Comparison of ENCODE assay signal across 13 cellular contexts in the genomic region with DNA sequence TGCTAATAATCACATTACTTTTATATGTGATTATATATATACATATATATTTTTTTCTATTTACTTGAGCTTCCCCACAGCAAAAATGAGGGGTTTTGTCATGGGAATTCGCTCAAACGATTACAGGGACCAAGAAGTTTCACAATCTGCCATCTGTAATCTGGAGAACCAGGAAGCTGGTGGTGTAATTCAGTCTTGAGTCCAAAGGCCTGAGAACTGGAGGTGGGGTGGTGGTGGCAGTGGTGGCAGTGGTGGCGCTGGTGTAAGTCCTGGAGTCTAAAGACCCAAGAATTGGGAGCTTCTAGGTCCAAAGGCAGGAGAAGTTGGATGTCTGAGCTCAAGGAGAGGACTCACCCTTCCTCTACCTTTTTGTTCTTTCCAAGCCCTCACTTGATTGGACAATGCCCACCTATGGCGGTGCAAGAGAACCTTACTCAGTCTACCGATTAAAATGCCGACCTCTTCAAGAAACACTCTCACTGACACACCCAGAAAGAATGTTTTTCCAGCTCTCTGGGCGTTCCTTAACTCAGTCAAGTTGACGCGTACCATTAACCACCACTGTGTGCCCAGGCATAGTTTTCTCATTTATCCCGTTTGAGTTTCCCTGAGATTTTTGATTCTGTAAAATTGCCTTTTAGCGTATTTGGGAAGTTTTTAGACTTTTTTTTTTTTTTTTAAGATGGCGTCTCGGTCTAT. TPM values are rescaled to one million over a fixed set of nuclear protein-coding genes. Genes with fewer than 3 reads are reported as not detected.
DNase-seq lines count a peak whose midpoint lies in the region; ATAC-seq and TF ChIP-seq lines count a peak whose summit lies in the region.
"Had no signal": no experiment of that assay in that cellular context is flagged by ENCODE, and none has a peak within 500 bp of the region (broad histone marks: within the 10 kb centered on the region; RNA-seq: fewer than 3 reads in every experiment).

No MANE protein-coding gene starts in this region.

- H3K4me1 Mint-ChIP-seq in T-helper 17 cell: peaks cover 8% of the 10 kb centered on the region

- H3K4me3 Mint-ChIP-seq in T-helper 17 cell: no peak overlapping the region
- H3K4me3 Mint-ChIP-seq: T-helper 2 cell treated with Interferon-gamma antibody and Interleukin-4, amounts not matched to agents 5 μg/mL and 100 μg/mL, for 36 hours had no signal

- no peak for DNase-seq in T-helper 17 cell
- DNase-seq in NCI-H1417 (lab: John Stamatoyannopoulos, UW): no peak
- no peak for DNase-seq in OCI-M2 (lab: John Stamatoyannopoulos, UW; ENCODE audit: unreplicated experiment)
- DNase-seq: activated CD4-positive, alpha-beta T cell treated with anti-CD3 and anti-CD28 coated beads, Interleukin-2, amount 50 U/mL, for 4 hours; Karpas-422; NCI-H2081; stimulated activated CD4-positive, alpha-beta T cell treated with anti-CD3 and anti-CD28 coated beads, Interleukin-4, amount 100 ng/mL, for 1 hour had no signal

- H3K4me1 ChIP-seq in liver (ENCODE audit: control insufficient read depth in 4 of 4, insufficient read depth in 4 of 4, low read length in 3 of 4): peaks cover 0 to 5% (median 1%) of the 10 kb centered on the region in 4 donors

- WGBS in liver: 81% methylated on average over 13 of the region's 13 CpGs

- H3K36me3 ChIP-seq in liver (ENCODE audit: control insufficient read depth in 4 of 4, insufficient read depth in 3 of 4, low read depth in 1 of 4, low read length in 3 of 4): peaks cover 5 to 31% (median 24%) of the 10 kb centered on the region in 4 donors

- TF ChIP-seq CTCF in 22Rv1 (IDR thresholded peaks at IDR 0.05) (no peak), liver (IDR thresholded peaks at IDR 0.05; ENCODE audit: low read depth, low read length, missing input control) (no peak)

- H3K27ac Mint-ChIP-seq in T-helper 17 cell: peak overlapping the region; percentile 80
- H3K27ac Mint-ChIP-seq: T-helper 2 cell treated with Interferon-gamma antibody and Interleukin-4, amounts not matched to agents 5 μg/mL and 100 μg/mL, for 36 hours had no signal

- H3K27me3 ChIP-seq in liver (ENCODE audit: control insufficient read depth in 4 of 4, insufficient read depth in 4 of 4, low read length in 3 of 4): no peaks in the 10 kb centered on the region

- no peak overlapping the region for H3K9ac ChIP-seq in liver (ENCODE audit: low read depth in 1 of 2, low read length in 2 of 2)

- H3K36me3 Mint-ChIP-seq in T-helper 17 cell (ENCODE audit: low read depth): peaks cover 12% of the 10 kb centered on the region

- H3K27ac ChIP-seq in 22Rv1: peak overlapping the region; percentile 32; the same call in 1 of the 2 replicates
- no peak overlapping the region for H3K27ac ChIP-seq in liver (ENCODE audit: low read depth in 1 of 2, low read length in 2 of 2)
- H3K27ac ChIP-seq: HL-60 had no signal

- H3K9me3 ChIP-seq in T-helper 17 cell (ENCODE audit: control insufficient read depth, low read length, poor library complexity, severe bottlenecking): no peaks in the 10 kb centered on the region
- no peaks in the 10 kb centered on the region for H3K9me3 ChIP-seq in liver (ENCODE audit: control insufficient read depth in 4 of 4, low read length in 3 of 4)

- H3K4me3 ChIP-seq in liver (ENCODE audit: low read depth in 1 of 3, low read length in 3 of 3): no peak overlapping the region

- TF ChIP-seq RAD21 in liver (IDR thresholded peaks at IDR 0.05): peak in 1 of 2 donors; percentile 10

- no peaks in the 10 kb centered on the region for H3K27me3 Mint-ChIP-seq in T-helper 17 cell

- no peak for ATAC-seq in T-helper 17 cell
- no peak for ATAC-seq in HG03378 (IDR thresholded peaks at IDR 0.05; ENCODE audit: unreplicated experiment)

TF ChIP-seq in liver, 16 proteins besides CTCF, POLR2A, EP300 and RAD21:
- TF ChIP-seq FOXA1 (IDR thresholded peaks at IDR 0.05) (no peak), HNF4A (conservative IDR thresholded peaks at IDR 0.05) (peak; percentile 43)

RNA-seq across cellular contexts. Expression of a gene that starts 31.9 kb away (rescaled TPM):
- total RNA-seq in T-helper 17 cell (100 to 1,000 TPM; 553 to 572 TPM), liver (10 to 100 TPM; 53.5 to 54.4 TPM)
- 10 to 100 TPM; 13.3 to 16.2 TPM for polyA plus RNA-seq in liver

RNA-seq across cellular contexts. Expression of a gene that starts 32.8 kb away (rescaled TPM):
- total RNA-seq in T-helper 17 cell: 10 to 100 TPM; 41.7 to 49.2 TPM
- 1 to 10 TPM; 4.2 to 5.7 TPM for total RNA-seq in liver
- 10 to 100 TPM in 1 of 2 donors, 1 to 10 TPM in 1; 5.2 to 13.1 TPM for polyA plus RNA-seq in liver

RNA-seq across cellular contexts. Expression of a gene that starts 34.8 kb away (rescaled TPM):
- not detected for total RNA-seq in T-helper 17 cell
- total RNA-seq in liver: not detected
- polyA plus RNA-seq in liver: not detected
- total RNA-seq: urinary bladder had no signal
- polyA plus RNA-seq: urinary bladder had no signal

RNA-seq across cellular contexts. Expression of a gene that starts 36.6 kb away (rescaled TPM):
- total RNA-seq in T-helper 17 cell: 10 to 100 TPM; 44.9 to 49.5 TPM
- total RNA-seq in liver: 1 to 10 TPM; 4.6 to 6.0 TPM
- polyA plus RNA-seq in liver: 1 to 10 TPM; 1.5 to 5.7 TPM

RNA-seq across cellular contexts. Expression of a gene that starts 42.5 kb away (rescaled TPM):
- total RNA-seq in T-helper 17 cell (1 to 10 TPM; 2.9 to 3.1 TPM), liver (1 to 10 TPM; 1.4 to 4.6 TPM)
- polyA plus RNA-seq in liver: 1 to 10 TPM; 4.4 to 9.3 TPM

Comparison
In these comparisons a context has a peak if more than half of its experiments do, and no peak if none do; other contexts are left out.
1. RNA of a gene that starts 31.9 kb away (total RNA-seq): 553 to 572 TPM in T-helper 17 cell; 53.5 to 54.4 TPM in liver; every median in the first group is over 10 times any median in the second.
2. RNA of a gene that starts 32.8 kb away (total RNA-seq): 41.7 to 49.2 TPM in T-helper 17 cell; 4.2 to 5.7 TPM in liver; every median in the first group is over 4 times any median in the second.